ENCODE assay signal across 10 cellular contexts in the genomic region with DNA sequence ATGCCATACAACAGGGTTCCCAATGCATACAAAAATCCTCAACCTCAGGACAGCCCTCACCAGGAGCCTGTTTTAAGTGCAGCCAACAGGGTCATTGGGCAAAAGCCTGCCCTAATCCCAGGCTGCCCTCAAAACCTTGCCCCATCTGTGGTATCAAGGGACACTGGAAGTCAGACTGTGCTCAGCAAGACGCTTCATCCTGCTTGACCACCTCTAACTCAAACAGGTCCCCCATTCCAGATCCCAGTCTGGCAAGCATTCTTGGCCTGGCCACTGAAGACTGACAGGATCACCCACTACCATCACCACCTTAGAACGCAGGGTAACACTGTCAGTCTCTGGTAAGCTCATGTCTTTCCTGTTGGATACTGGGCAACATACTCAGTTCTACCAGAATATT. TPM values are rescaled to one million over a fixed set of nuclear protein-coding genes. Genes with fewer than 3 reads are reported as not detected.
"Had no signal": no experiment of that assay in that cellular context is flagged by ENCODE, and none has a peak within 500 bp of the region (broad histone marks: within the 10 kb centered on the region; RNA-seq: fewer than 3 reads in every experiment).

No MANE protein-coding gene starts in this region.

- H3K4me3 ChIP-seq: HAP-1, K562 had no signal

- ATAC-seq: HCT116, K562 had no signal

- DNase-seq: GOT3, H7, IMR-90, KG1 had no signal

- H3K9me3 ChIP-seq: HAP-1 had no signal

- H3K4me1 ChIP-seq: HAP-1 had no signal

- H3K36me3 ChIP-seq: HAP-1 had no signal

- H3K27ac ChIP-seq: HL-60 had no signal

RNA-seq across cellular contexts. Expression of a gene that starts 15.0 kb away (rescaled TPM):
- total RNA-seq: H4, H7, HT1080, IMR-90, K562 had no signal
- polyA plus RNA-seq: IMR-90, K562 had no signal
